In genomic region chr5:76954383-76954763, GRCh38 we compare ENCODE assay signal across 11 cellular contexts. TPM values are rescaled to one million over a fixed set of nuclear protein-coding genes. Genes with fewer than 3 reads are reported as not detected.
DNase-seq lines count a peak whose midpoint lies in the region; ATAC-seq and TF ChIP-seq lines count a peak whose summit lies in the region.
"Had no signal": no experiment of that assay in that cellular context is flagged by ENCODE, and none has a peak within 500 bp of the region (broad histone marks: within the 10 kb centered on the region; RNA-seq: fewer than 3 reads in every experiment).

No MANE protein-coding gene starts in this region.

- H3K4me1 ChIP-seq in heart right ventricle, result peaks cover 0 to 36% (median 17%) of the 10 kb centered on the region in 9 donors
- H3K4me1 ChIP-seq in thoracic aorta (ENCODE audit: control insufficient read depth in 1 of 2, low read depth in 2 of 2), result no peaks in the 10 kb centered on the region
- H3K4me1 ChIP-seq in PC-9 (replicated peaks; ENCODE audit: insufficient read depth), result no peaks in the 10 kb centered on the region
- no peaks in the 10 kb centered on the region for H3K4me1 ChIP-seq in uterus

- H3K27me3 ChIP-seq in heart right ventricle (peaks cover 0 to 48% (median 30%) of the 10 kb centered on the region in 7 donors), dorsolateral prefrontal cortex (peaks cover 0 to 33% (median 10%) of the 10 kb centered on the region in 45 donors), thoracic aorta (replicated peaks; ENCODE audit: insufficient read depth) (no peaks in the 10 kb centered on the region), PC-9 (ENCODE audit: insufficient read depth, low read depth) (0 out of 2 replicates have a peak, but pooled peaks cover 3% of the 10 kb centered on the region), uterus (no peaks in the 10 kb centered on the region)
- H3K27me3 ChIP-seq: BLaER1 treated with 17β-estradiol and CSF1 and Interleukin-3, amounts not matched to agents 10 nM and 100 nM had no signal

- H3K9me2 ChIP-seq in PC-9 (ENCODE audit: insufficient read depth), result no peaks in the 10 kb centered on the region

- H3K4me3 ChIP-seq in heart right ventricle (peak overlapping the region; percentile 44 to 69 (median 57)), dorsolateral prefrontal cortex (peak overlapping the region; percentile 43 to 81 (median 68)), thoracic aorta (peak overlapping the region; percentile 52), PC-9 (no peak overlapping the region), uterus (peak overlapping the region in 1 of 2 donors; percentile 5)
- H3K4me3 ChIP-seq: BLaER1 treated with 17β-estradiol and CSF1 and Interleukin-3, amounts not matched to agents 10 nM and 100 nM had no signal

- H3K36me3 ChIP-seq in heart right ventricle (no peaks in the 10 kb centered on the region), thoracic aorta (no peaks in the 10 kb centered on the region), PC-9 (ENCODE audit: low read depth) (no peaks in the 10 kb centered on the region), uterus (no peaks in the 10 kb centered on the region)
- H3K36me3 ChIP-seq: BLaER1 treated with 17β-estradiol and CSF1 and Interleukin-3, amounts not matched to agents 10 nM and 100 nM had no signal

- peak in 1 of 2 donors; percentile 7 for DNase-seq in heart right ventricle
- DNase-seq in left cardiac atrium, result no peak
- no peak for DNase-seq in dorsolateral prefrontal cortex
- no peak for DNase-seq in mesothelial cell of epicardium (ENCODE audit: low spot score in 2 of 2, unreplicated experiment in 2 of 2)
- no peak for DNase-seq in thoracic aorta (ENCODE audit: low spot score)
- no peak for DNase-seq in PC-9
- no peak for DNase-seq in uterus
- DNase-seq: activated effector memory CD4-positive, alpha-beta T cell treated with anti-CD3 and anti-CD28 coated beads, Interleukin-2, amount 50 U/mL, for 16 hours; NCI-H146 had no signal

- TF ChIP-seq CTCF in heart right ventricle (IDR thresholded peaks at IDR 0.05), result no peak
- no peak for TF ChIP-seq CTCF in dorsolateral prefrontal cortex (IDR thresholded peaks at IDR 0.05 in 54 of 56, conservative IDR thresholded peaks at IDR 0.05 in 2 of 56; ENCODE audit: low read depth in 1 of 56, partially characterized antibody in 56 of 56)
- no peak for TF ChIP-seq CTCF in mesothelial cell of epicardium (IDR thresholded peaks at IDR 0.05; ENCODE audit: unreplicated experiment)
- TF ChIP-seq CTCF in thoracic aorta (IDR thresholded peaks at IDR 0.05), result no peak
- TF ChIP-seq CTCF in PC-9 (conservative IDR thresholded peaks at IDR 0.05), result no peak
- TF ChIP-seq CTCF in uterus (IDR thresholded peaks at IDR 0.05), result no peak

- CTCF ChIA-PET in PC-9 (lab: Charles Lee), result no interaction called here

- H3K36me3 Mint-ChIP-seq in mesothelial cell of epicardium, result no peaks in the 10 kb centered on the region

- peak overlapping the region; percentile 68 for H3K4me3 Mint-ChIP-seq in mesothelial cell of epicardium

- no TSS peak for BruUV-seq in PC-9 (replicated peaks; lab: Mats Ljungman, UMichigan)

- no peaks in the 10 kb centered on the region for H3F3A ChIP-seq in PC-9 (ENCODE audit: insufficient read depth, low read depth)

- POLR2A ChIA-PET in PC-9 (lab: Charles Lee; ENCODE audit: unreplicated experiment), result no interaction called here

- peaks cover 44% of the 10 kb centered on the region for H3K27me3 Mint-ChIP-seq in mesothelial cell of epicardium (ENCODE audit: low read depth)

- peak overlapping the region in 3 of 10 donors; percentile 62 to 73 (median 65) for H3K27ac ChIP-seq in heart right ventricle
- H3K27ac ChIP-seq in dorsolateral prefrontal cortex, result peak overlapping the region in 12 of 59 donors; percentile 2 to 69 (median 40)
- no peak overlapping the region for H3K27ac ChIP-seq in thoracic aorta
- no peak overlapping the region for H3K27ac ChIP-seq in PC-9
- no peak overlapping the region for H3K27ac ChIP-seq in uterus
- H3K27ac ChIP-seq: BLaER1 treated with 17β-estradiol and CSF1 and Interleukin-3, amounts not matched to agents 10 nM and 100 nM had no signal

- H4K20me1 ChIP-seq in PC-9 (ENCODE audit: insufficient read depth), result no peaks in the 10 kb centered on the region
- H4K20me1 ChIP-seq: BLaER1 treated with 17β-estradiol and CSF1 and Interleukin-3, amounts not matched to agents 10 nM and 100 nM had no signal

- no peaks in the 10 kb centered on the region for H3K79me2 ChIP-seq in PC-9 (ENCODE audit: low read depth)

- H3K4me2 ChIP-seq in PC-9, result no peak overlapping the region
- H3K4me2 ChIP-seq: BLaER1 treated with 17β-estradiol and CSF1 and Interleukin-3, amounts not matched to agents 10 nM and 100 nM had no signal

- ATAC-seq in heart right ventricle (peak in 6 of 8 donors; percentile 16 to 47 (median 30)), left cardiac atrium (no peak), thoracic aorta (ENCODE audit: insufficient number of reproducible peaks, low FRiP score, low read depth) (no peak), HG02759 (IDR thresholded peaks at IDR 0.05; ENCODE audit: unreplicated experiment) (no peak)

- H3K9me3 Mint-ChIP-seq in mesothelial cell of epicardium, result no peaks in the 10 kb centered on the region

- H3K27ac Mint-ChIP-seq in mesothelial cell of epicardium, result no peak overlapping the region

- TF ChIP-seq POLR2A in uterus (IDR thresholded peaks at IDR 0.05), result no peak

- peaks cover 18% of the 10 kb centered on the region for H3K4me1 Mint-ChIP-seq in mesothelial cell of epicardium

- H3K9me3 ChIP-seq in heart right ventricle, result no peaks in the 10 kb centered on the region
- H3K9me3 ChIP-seq in thoracic aorta, result no peaks in the 10 kb centered on the region
- no peaks in the 10 kb centered on the region for H3K9me3 ChIP-seq in PC-9 (ENCODE audit: insufficient read depth, low read depth)
- H3K9me3 ChIP-seq in uterus, result no peaks in the 10 kb centered on the region

- WGBS in heart right ventricle, 2 donors, result 6 to 10% methylated on average over 25 of the region's 25 CpGs

- intact Hi-C loops in heart right ventricle (cut with DNase I), result loop anchor here in 1 of 10 donors (5.0 kb wide), 1 partner anchor 87 kb away; no protein-coding TSS in a partner anchor
- intact Hi-C loops in left cardiac atrium (cut with DNase I), result no loop called here
- intact Hi-C loops in dorsolateral prefrontal cortex (cut with DNase I), result no loop called here
- intact Hi-C loops in PC-9 (cut with micrococcal nuclease; ENCODE audit: unreplicated experiment), result no loop called here
- intact Hi-C loops in uterus (cut with DNase I; ENCODE audit: low total_unique reads), result no loop called here

- H2AFZ ChIP-seq in PC-9, result no peak overlapping the region

RNA-seq across cellular contexts. Expression of gene CRHBP, which starts 1.5 kb away (rescaled TPM):
- total RNA-seq in heart right ventricle, result 1 to 10 TPM in 7 of 10 donors, under 1 TPM in 2, not detected in 1; 0.66 to 4.9 (median 2.7) TPM
- polyA plus RNA-seq in heart right ventricle, result 1 to 10 TPM in 1 of 2 donors, under 1 TPM in 1; 0.38 to 1.5 TPM
- 1 to 10 TPM in 1 of 2 donors, under 1 TPM in 1; 0.32 to 1.8 TPM for total RNA-seq in left cardiac atrium
- 10 to 100 TPM in 49 of 120 experiments, 1 to 10 TPM in 70, under 1 TPM in 1; 0.63 to 20.6 (median 9.0) TPM for total RNA-seq in dorsolateral prefrontal cortex
- total RNA-seq in mesothelial cell of epicardium, result 5.3 to 10.7 TPM (median 8.0 TPM) in 3 replicates
- total RNA-seq in thoracic aorta, result 1 to 10 TPM; 2.0 to 3.2 TPM
- total RNA-seq in PC-9 (2021), result not detected in 2 replicates
- 1 to 10 TPM in 3 of 4 donors, not detected in 1; 1.3 to 8.1 (median 7.0) TPM for total RNA-seq in uterus

Comparison
In these comparisons a context has a peak if more than half of its experiments do, and no peak if none do; other contexts are left out.
1. ATAC-seq: peak in heart right ventricle (6 of 8); none in left cardiac atrium (0 of 2), thoracic aorta (single experiment) and HG02759 (single experiment).